ENCODE assay signal across 12 cellular contexts in the genomic region with DNA sequence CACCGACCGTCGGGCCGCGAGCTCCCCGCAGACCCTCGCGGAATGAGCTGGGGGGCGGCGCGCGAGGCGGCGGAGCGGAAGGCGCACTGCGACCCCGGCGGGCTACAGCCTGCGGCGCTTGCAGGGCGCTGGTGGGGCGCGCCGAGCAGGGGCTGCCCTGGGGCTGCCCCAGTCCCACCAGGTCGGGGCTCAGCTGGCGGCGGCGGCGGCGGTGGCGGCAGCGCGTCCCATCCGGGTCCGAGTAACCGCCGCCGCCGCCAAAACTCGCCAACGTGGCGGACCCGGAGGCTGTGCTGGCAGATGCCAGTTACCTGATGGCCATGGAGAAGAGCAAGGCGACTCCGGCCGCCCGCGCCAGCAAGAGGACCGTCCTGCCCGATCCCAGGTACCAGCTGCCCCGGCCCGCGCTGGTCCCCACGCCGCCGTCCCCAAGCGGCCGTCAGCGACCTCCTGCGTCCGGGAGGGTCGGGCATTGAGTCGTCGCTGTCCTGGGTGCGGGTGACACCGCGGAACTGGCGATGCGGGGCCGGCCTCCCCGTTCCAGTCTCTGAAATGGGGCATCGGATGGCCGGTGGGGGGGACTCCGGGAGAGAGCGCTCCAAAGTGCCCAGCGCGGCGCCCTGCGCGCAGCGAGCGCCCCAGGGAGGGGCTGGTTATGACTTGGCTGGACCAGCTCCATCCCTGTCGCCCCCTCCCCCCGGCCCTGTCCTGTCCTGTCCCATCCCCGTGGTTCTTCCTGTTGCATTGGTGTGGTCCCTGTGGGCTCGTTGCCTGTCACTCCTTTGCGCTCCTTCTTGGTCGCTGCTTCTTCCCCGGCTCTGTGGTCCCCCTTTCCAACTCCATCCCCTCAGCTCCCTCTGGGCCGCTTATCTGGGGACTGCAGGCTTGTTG.
DNase-seq lines count a peak whose midpoint lies in the region; ATAC-seq and TF ChIP-seq lines count a peak whose summit lies in the region.
"Had no signal": no experiment of that assay in that cellular context is flagged by ENCODE, and none has a peak within 500 bp of the region (broad histone marks: within the 10 kb centered on the region; RNA-seq: fewer than 3 reads in every experiment).

No MANE protein-coding gene starts in this region.

- H3K79me2 ChIP-seq in hepatocyte, result no peaks in the 10 kb centered on the region
- no peaks in the 10 kb centered on the region for H3K79me2 ChIP-seq in parathyroid adenoma

- peaks cover 6% of the 10 kb centered on the region for H3K4me1 ChIP-seq in hepatocyte (ENCODE audit: insufficient read depth)
- no peaks in the 10 kb centered on the region for H3K4me1 ChIP-seq in parathyroid adenoma

- ATAC-seq in HG03135 (IDR thresholded peaks at IDR 0.05; ENCODE audit: unreplicated experiment), result no peak
- no peak for ATAC-seq in GM19324 (IDR thresholded peaks at IDR 0.05; ENCODE audit: low FRiP score, unreplicated experiment)

- H4K20me1 ChIP-seq in hepatocyte (ENCODE audit: insufficient read depth, poor library complexity, severe bottlenecking), result no peaks in the 10 kb centered on the region

- peak overlapping the region; percentile 88 for H3K4me2 ChIP-seq in hepatocyte
- peak overlapping the region; percentile 60 for H3K4me2 ChIP-seq in parathyroid adenoma (ENCODE audit: low read length)

- H3K9me3 ChIP-seq in hepatocyte (ENCODE audit: low read depth) (no peaks in the 10 kb centered on the region), parathyroid adenoma (ENCODE audit: control insufficient read depth, low read length) (no peaks in the 10 kb centered on the region)

- no peak overlapping the region for H3K9ac ChIP-seq in parathyroid adenoma

- H2AFZ ChIP-seq in hepatocyte, result peak overlapping the region; percentile 56
- no peak overlapping the region for H2AFZ ChIP-seq in parathyroid adenoma

- peak; percentile 43 for DNase-seq in GM13977 (ENCODE audit: low spot score)
- peak; percentile 69 for DNase-seq in OCI-M1 (lab: John Stamatoyannopoulos, UW)
- peak; percentile 4 for DNase-seq in hepatocyte (ENCODE audit: low spot score)
- no peak for DNase-seq in NCI-H226
- DNase-seq in NCI-H2029 treated with DMSO at 0.1 percent for 48 hours (lab: John Stamatoyannopoulos, UW), result no peak
- DNase-seq: activated T-cell treated with anti-CD3 and anti-CD28 coated beads, Interleukin-2, amount 50 U/mL, for 1 hour; DMS79; NCI-H1417 treated with DMSO at 0.1 percent for 48 hours; T1000 had no signal

- no peaks in the 10 kb centered on the region for H3K9me2 ChIP-seq in hepatocyte (replicated peaks; ENCODE audit: insufficient read depth)

- 1% methylated on average over 54 of the region's 91 CpGs for WGBS in hepatocyte (ENCODE audit: low lambda C conversion rate, missing lambda C conversion rate)

- H3K4me3 ChIP-seq in hepatocyte, result no peak overlapping the region
- no peak overlapping the region for H3K4me3 ChIP-seq in parathyroid adenoma (ENCODE audit: low read depth, low read length)

- H3K27ac ChIP-seq in hepatocyte (no peak overlapping the region), parathyroid adenoma (no peak overlapping the region)

- in situ Hi-C loops in GM13977 (cut with MboI; ENCODE audit: low pct_unique_long_range_greater_than_20kb, low sequenced_read_pairs, unreplicated experiment), result no loop called here

- H3K36me3 ChIP-seq in hepatocyte (replicated peaks; ENCODE audit: insufficient read depth, low read depth) (no peaks in the 10 kb centered on the region), parathyroid adenoma (ENCODE audit: control insufficient read depth, insufficient read depth, low read length) (no peaks in the 10 kb centered on the region)

- peaks cover 67% of the 10 kb centered on the region for H3K27me3 ChIP-seq in hepatocyte
- H3K27me3 ChIP-seq in parathyroid adenoma (ENCODE audit: control insufficient read depth, insufficient read depth, low read length), result no peaks in the 10 kb centered on the region

- no peak for TF ChIP-seq CTCF in GM13977 (IDR thresholded peaks at IDR 0.05; ENCODE audit: extremely low read depth, insufficient read depth, missing control alignments)
- TF ChIP-seq CTCF in hepatocyte (IDR thresholded peaks at IDR 0.05; ENCODE audit: poor library complexity), result no peak
- no peak for TF ChIP-seq CTCF in parathyroid adenoma (IDR thresholded peaks at IDR 0.05)

Comparison
In these comparisons a context has a peak if more than half of its experiments do, and no peak if none do; other contexts are left out.
1. DNase-seq: peak in GM13977 (single experiment), OCI-M1 (single experiment) and hepatocyte (single experiment); none in NCI-H226 (single experiment) and NCI-H2029 treated with DMSO at 0.1 percent for 48 hours (single experiment).